27 cellular contexts compared by ENCODE assay signal in the genomic region with DNA sequence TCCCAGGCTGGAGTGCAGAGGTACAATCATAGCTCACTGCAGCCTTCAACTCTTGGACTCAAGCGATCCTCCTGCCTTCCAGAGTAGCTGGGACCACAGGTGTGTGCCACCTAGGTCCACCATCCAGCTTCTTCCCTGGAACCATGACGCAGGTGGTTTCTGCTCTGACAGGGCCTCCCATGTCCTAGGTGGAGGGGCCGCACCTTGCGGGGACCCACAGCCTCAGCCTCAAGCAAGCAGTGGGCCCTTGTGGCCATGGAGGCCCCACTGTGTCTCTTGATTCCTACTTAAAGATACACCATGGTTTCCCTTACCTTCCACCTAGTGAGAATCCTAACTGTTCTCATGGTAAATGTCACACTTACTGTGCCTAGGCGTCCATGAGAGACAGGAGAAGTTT. TPM values are rescaled to one million over a fixed set of nuclear protein-coding genes. Genes with fewer than 3 reads are reported as not detected.
"Had no signal": no experiment of that assay in that cellular context is flagged by ENCODE, and none has a peak within 500 bp of the region (broad histone marks: within the 10 kb centered on the region; RNA-seq: fewer than 3 reads in every experiment).

No MANE protein-coding gene starts in this region.

- H3K36me3 ChIP-seq: esophagus muscularis mucosa, gastrocnemius medialis, heart right ventricle, left ventricle myocardium inferior, lower lobe of right lung had no signal

- DNase-seq: dermis blood vessel endothelial cell; effector CD4-positive, alpha-beta T cell; effector memory CD4-positive, alpha-beta T cell; foreskin fibroblast; foreskin melanocyte; gastrocnemius medialis; glutamatergic neuron; head of caudate nucleus; heart right ventricle; hippocampal formation; kidney glomerular epithelial cell; left ventricle myocardium inferior; lower lobe of right lung; mesenchymal stem cell; mucosa of descending colon had no signal

- H3K4me3 ChIP-seq: coronary artery, dorsolateral prefrontal cortex, esophagus muscularis mucosa, gastrocnemius medialis, heart right ventricle, left ventricle myocardium inferior, lower lobe of right lung, mucosa of descending colon had no signal

- H3K4me1 ChIP-seq: esophagus muscularis mucosa, gastrocnemius medialis, heart right ventricle, left ventricle myocardium inferior, lower lobe of right lung had no signal

- H3K27ac ChIP-seq: coronary artery, dorsolateral prefrontal cortex, esophagus muscularis mucosa, gastrocnemius medialis, heart right ventricle, left ventricle myocardium inferior, lower lobe of right lung had no signal

- H3K9me3 ChIP-seq: esophagus muscularis mucosa, gastrocnemius medialis, heart right ventricle, left ventricle myocardium inferior, lower lobe of right lung, mucosa of descending colon had no signal

- ATAC-seq: gastrocnemius medialis, heart right ventricle, left colon, left lobe of liver, lower lobe of right lung, mucosa of descending colon had no signal

RNA-seq across cellular contexts. Expression of a gene that starts 6.9 kb away (rescaled TPM):
- total RNA-seq: dermis blood vessel endothelial cell, endothelial cell of umbilical vein, epithelial cell of proximal tubule, esophagus muscularis mucosa, gastrocnemius medialis, glomerular endothelial cell, left lobe of liver, left ventricle myocardium inferior, liver, lung microvascular endothelial cell, mesenteric fat pad had no signal
- polyA plus RNA-seq: endothelial cell of umbilical vein, keratinocyte, liver had no signal

RNA-seq across cellular contexts. Expression of a gene that starts 19.3 kb away (rescaled TPM):
- total RNA-seq: dermis blood vessel endothelial cell, endothelial cell of umbilical vein, gastrocnemius medialis, lung microvascular endothelial cell had no signal
- polyA plus RNA-seq: endothelial cell of umbilical vein, keratinocyte had no signal
